8 cellular contexts compared by ENCODE assay signal in the genomic region with DNA sequence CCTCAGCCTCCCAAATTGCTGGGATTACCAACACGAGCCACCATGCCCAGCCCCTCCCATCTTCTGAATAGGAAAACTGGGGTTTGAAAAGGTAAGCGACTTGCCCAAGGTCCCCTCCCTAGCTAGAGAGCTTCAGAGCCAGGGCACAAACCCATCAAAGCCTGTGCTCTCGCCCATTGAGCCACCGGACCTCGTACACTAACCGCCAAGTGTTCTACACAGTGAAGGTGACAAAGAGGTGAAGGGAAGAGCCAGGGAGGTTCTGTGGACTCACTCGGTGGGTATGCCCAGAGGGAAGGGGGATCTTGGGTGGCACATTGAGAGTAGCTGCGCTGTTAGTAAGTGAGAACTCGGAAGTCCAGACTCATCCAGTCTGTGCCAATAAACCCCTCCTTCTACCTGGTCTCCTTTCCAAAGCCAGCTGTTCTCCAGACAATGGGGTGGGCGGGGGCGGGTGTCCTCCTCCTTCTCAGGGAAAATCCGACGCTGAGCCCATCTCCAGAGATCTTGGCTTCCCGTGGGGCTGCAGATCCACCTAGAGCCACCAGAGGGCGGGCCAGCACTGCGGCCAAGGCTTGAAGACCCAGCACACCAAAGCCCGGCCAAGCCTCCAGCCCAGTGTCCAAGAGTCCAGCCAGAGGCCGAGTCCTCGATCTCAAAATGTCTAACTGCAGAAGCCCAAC. TPM values are rescaled to one million over a fixed set of nuclear protein-coding genes. Genes with fewer than 3 reads are reported as not detected.
DNase-seq lines count a peak whose midpoint lies in the region; ATAC-seq and TF ChIP-seq lines count a peak whose summit lies in the region.

No MANE protein-coding gene starts in this region.

- H3K9me3 Mint-ChIP-seq in Calu3 (ENCODE audit: low read depth, unreplicated experiment): no peaks in the 10 kb centered on the region
- no peaks in the 10 kb centered on the region for H3K9me3 Mint-ChIP-seq in activated T-helper 1 cell treated with anti-CD3 and anti-CD28 coated beads, Interleukin-12 subunit alpha, Interleukin-12 subunit beta, Interleukin-2, Interleukin-4 antibody, amounts not matched to agents 30 ng/mL and 10 ng/mL and 1 ng/mL, durations not matched to agents 14 hours and 24 hours and 36 hours
- H3K9me3 Mint-ChIP-seq in neural progenitor cell: no peaks in the 10 kb centered on the region

- peak; percentile 96 for TF ChIP-seq CTCF in Calu3 (IDR thresholded peaks at IDR 0.05; ENCODE audit: unreplicated experiment)
- peak; percentile 83 to 99 (median 94) for TF ChIP-seq CTCF in Peyer's patch (IDR thresholded peaks at IDR 0.05)
- TF ChIP-seq CTCF in fibroblast of the aortic adventitia (IDR thresholded peaks at IDR 0.05; ENCODE audit: insufficient read depth, low read length): peak; percentile 99
- TF ChIP-seq CTCF in neural progenitor cell (IDR thresholded peaks at IDR 0.05): peak; percentile 98

- H3K9me3 ChIP-seq in HUES6 (ENCODE audit: control insufficient read depth, insufficient read depth, low read depth, low read length): no peaks in the 10 kb centered on the region
- no peaks in the 10 kb centered on the region for H3K9me3 ChIP-seq in Peyer's patch
- no peaks in the 10 kb centered on the region for H3K9me3 ChIP-seq in neural progenitor cell (ENCODE audit: low read depth)

- BruUV-seq in Calu3 (replicated peaks; lab: Mats Ljungman, UMichigan): no TSS peak

- H2AFZ ChIP-seq in neural progenitor cell (replicated peaks): no peak overlapping the region

- H3K4me3 Mint-ChIP-seq in Calu3 (ENCODE audit: low read depth, unreplicated experiment): peak overlapping the region; percentile 9
- peak overlapping the region; percentile 72 for H3K4me3 Mint-ChIP-seq in activated T-helper 1 cell treated with anti-CD3 and anti-CD28 coated beads, Interleukin-12 subunit alpha, Interleukin-12 subunit beta, Interleukin-2, Interleukin-4 antibody, amounts not matched to agents 30 ng/mL and 10 ng/mL and 1 ng/mL, durations not matched to agents 14 hours and 24 hours and 36 hours
- H3K4me3 Mint-ChIP-seq in neural progenitor cell: peak overlapping the region; percentile 56

- H3K27me3 Mint-ChIP-seq in Calu3 (ENCODE audit: unreplicated experiment): peaks cover 42% of the 10 kb centered on the region
- H3K27me3 Mint-ChIP-seq in activated T-helper 1 cell treated with anti-CD3 and anti-CD28 coated beads, Interleukin-12 subunit alpha, Interleukin-12 subunit beta, Interleukin-2, Interleukin-4 antibody, amounts not matched to agents 30 ng/mL and 10 ng/mL and 1 ng/mL, durations not matched to agents 14 hours and 24 hours and 36 hours (ENCODE audit: insufficient read depth): peaks cover 53% of the 10 kb centered on the region
- H3K27me3 Mint-ChIP-seq in neural progenitor cell (ENCODE audit: insufficient read depth, low read depth): peaks cover 43% of the 10 kb centered on the region

- DNase-seq in Calu3: peak; percentile 88
- DNase-seq in Peyer's patch: peak; percentile 77 to 94 (median 84)
- peak; percentile 65 for DNase-seq in activated T-helper 1 cell treated with anti-CD3 and anti-CD28 coated beads, Interleukin-12 subunit alpha, Interleukin-12 subunit beta, Interleukin-2, Interleukin-4 antibody, amounts not matched to agents 30 ng/mL and 10 ng/mL and 1 ng/mL, durations not matched to agents 14 hours and 24 hours and 36 hours (ENCODE audit: low spot score)
- DNase-seq in fibroblast of the aortic adventitia (ENCODE audit: low read depth): peak; percentile 89
- peak; percentile 93 for DNase-seq in neural progenitor cell (ENCODE audit: low spot score)
- DNase-seq in superior temporal gyrus (ENCODE audit: extremely low spot score): peak; percentile 93

- peak overlapping the region; percentile 98 for H3K4me2 ChIP-seq in neural progenitor cell

- H3K27ac Mint-ChIP-seq in Calu3 (ENCODE audit: unreplicated experiment) (no peak overlapping the region), neural progenitor cell (no peak overlapping the region)
- no peak overlapping the region for H3K27ac Mint-ChIP-seq in activated T-helper 1 cell treated with anti-CD3 and anti-CD28 coated beads, Interleukin-12 subunit alpha, Interleukin-12 subunit beta, Interleukin-2, Interleukin-4 antibody, amounts not matched to agents 30 ng/mL and 10 ng/mL and 1 ng/mL, durations not matched to agents 14 hours and 24 hours and 36 hours

- H3K27me3 ChIP-seq in HUES6 (ENCODE audit: control insufficient read depth, insufficient read depth, low read length) (peaks cover 75% of the 10 kb centered on the region), Peyer's patch (peaks cover 0 to 10% of the 10 kb centered on the region in 2 donors), neural progenitor cell (peaks cover 99% of the 10 kb centered on the region)

- peak overlapping the region; percentile 18 for H3K9ac ChIP-seq in HUES6 (ENCODE audit: low read length)
- H3K9ac ChIP-seq in neural progenitor cell: no peak overlapping the region

- CTCF ChIA-PET in Calu3 (lab: Charles Lee): interaction anchor here (0.6 to 2.7 kb wide), 7 partner anchors 17 to 184 kb away, joined by 3 to 16 read pairs (median 4); partner anchors contain the start of gene SLC43A1

- H3K4me1 Mint-ChIP-seq in Calu3 (ENCODE audit: low read depth, unreplicated experiment): peaks cover 43% of the 10 kb centered on the region
- H3K4me1 Mint-ChIP-seq in activated T-helper 1 cell treated with anti-CD3 and anti-CD28 coated beads, Interleukin-12 subunit alpha, Interleukin-12 subunit beta, Interleukin-2, Interleukin-4 antibody, amounts not matched to agents 30 ng/mL and 10 ng/mL and 1 ng/mL, durations not matched to agents 14 hours and 24 hours and 36 hours (ENCODE audit: low read depth): peaks cover 36% of the 10 kb centered on the region
- H3K4me1 Mint-ChIP-seq in neural progenitor cell: peaks cover 21% of the 10 kb centered on the region

- intact Hi-C loops in Calu3 (cut with micrococcal nuclease; ENCODE audit: unreplicated experiment): loop anchor here (5.0 kb wide), 1 partner anchor 110 kb away; no protein-coding TSS in a partner anchor
- intact Hi-C loops in activated T-helper 1 cell treated with anti-CD3 and anti-CD28 coated beads, Interleukin-12 subunit alpha, Interleukin-12 subunit beta, Interleukin-2, Interleukin-4 antibody, amounts not matched to agents 30 ng/mL and 10 ng/mL and 1 ng/mL, durations not matched to agents 14 hours and 24 hours and 36 hours (cut with micrococcal nuclease): loop anchor here (1.0 to 5.0 kb wide), 7 partner anchors 23 to 184 kb away; no protein-coding TSS in a partner anchor

- peaks cover 17% of the 10 kb centered on the region for H3K4me1 ChIP-seq in HUES6 (ENCODE audit: control insufficient read depth, insufficient read depth, low read length)
- H3K4me1 ChIP-seq in Peyer's patch: peaks cover 9 to 37% (median 28%) of the 10 kb centered on the region in 4 donors
- H3K4me1 ChIP-seq in neural progenitor cell: peaks cover 18% of the 10 kb centered on the region

- TF ChIP-seq POLR2A in Peyer's patch (IDR thresholded peaks at IDR 0.05): no peak

- H3K36me3 Mint-ChIP-seq in Calu3 (ENCODE audit: insufficient read depth, unreplicated experiment): peaks cover 17% of the 10 kb centered on the region
- H3K36me3 Mint-ChIP-seq in activated T-helper 1 cell treated with anti-CD3 and anti-CD28 coated beads, Interleukin-12 subunit alpha, Interleukin-12 subunit beta, Interleukin-2, Interleukin-4 antibody, amounts not matched to agents 30 ng/mL and 10 ng/mL and 1 ng/mL, durations not matched to agents 14 hours and 24 hours and 36 hours (ENCODE audit: low read depth): no peaks in the 10 kb centered on the region
- no peaks in the 10 kb centered on the region for H3K36me3 Mint-ChIP-seq in neural progenitor cell

- H3F3A ChIP-seq in neural progenitor cell (ENCODE audit: low read depth): no peaks in the 10 kb centered on the region

- H3K36me3 ChIP-seq in HUES6 (ENCODE audit: control insufficient read depth, insufficient read depth, low read length): no peaks in the 10 kb centered on the region
- H3K36me3 ChIP-seq in Peyer's patch: no peaks in the 10 kb centered on the region
- no peaks in the 10 kb centered on the region for H3K36me3 ChIP-seq in neural progenitor cell

- no peaks in the 10 kb centered on the region for H3K79me2 ChIP-seq in neural progenitor cell (ENCODE audit: low read depth)

- peaks cover 5% of the 10 kb centered on the region for H4K20me1 ChIP-seq in neural progenitor cell (ENCODE audit: low read depth)

- no peak overlapping the region for H3K27ac ChIP-seq in HUES6 (ENCODE audit: low read depth, low read length)
- no peak overlapping the region for H3K27ac ChIP-seq in Peyer's patch
- H3K27ac ChIP-seq in neural progenitor cell: no peak overlapping the region

- H3K4me3 ChIP-seq in HUES6 (ENCODE audit: low read depth, low read length): peak overlapping the region; percentile 63
- no peak overlapping the region for H3K4me3 ChIP-seq in Peyer's patch
- H3K4me3 ChIP-seq in fibroblast of the aortic adventitia (ENCODE audit: low read depth, low read length): no peak overlapping the region
- H3K4me3 ChIP-seq in neural progenitor cell: peak overlapping the region; percentile 7

- ATAC-seq in GM21367 (IDR thresholded peaks at IDR 0.05; ENCODE audit: unreplicated experiment): peak; percentile 51

RNA-seq across cellular contexts. Expression of gene RTN4RL2, which starts 3.2 kb away (rescaled TPM):
- total RNA-seq in Calu3 (2022) (1.9 and 3.6 TPM in 2 replicates), Peyer's patch (1 to 10 TPM in 1 of 4 donors, not detected in 3; 1.2 TPM), fibroblast of the aortic adventitia (ENCODE audit: low replicate concordance) (0.09 and 0.90 TPM in 2 replicates), neural progenitor cell (ENCODE audit: low replicate concordance) (0.13 and 1.9 TPM in 2 replicates)
- total RNA-seq in activated T-helper 1 cell treated with anti-CD3 and anti-CD28 coated beads, Interleukin-12 subunit alpha, Interleukin-12 subunit beta, Interleukin-2, Interleukin-4 antibody, amounts not matched to agents 30 ng/mL and 10 ng/mL and 1 ng/mL, durations not matched to agents 14 hours and 24 hours and 36 hours: 0.54 TPM in 1 of 2 replicates, not detected in the other

RNA-seq across cellular contexts. Expression of gene SLC43A3, which starts 30.2 kb away (rescaled TPM):
- total RNA-seq in Calu3 (2022) (91.8 and 127 TPM in 2 replicates), Peyer's patch (10 to 100 TPM in 3 of 4 donors, 1 to 10 TPM in 1; 5.1 to 38.8 (median 17.6) TPM), fibroblast of the aortic adventitia (ENCODE audit: low replicate concordance) (44.3 and 74.3 TPM in 2 replicates), neural progenitor cell (ENCODE audit: low replicate concordance) (5.6 and 7.8 TPM in 2 replicates)
- total RNA-seq in activated T-helper 1 cell treated with anti-CD3 and anti-CD28 coated beads, Interleukin-12 subunit alpha, Interleukin-12 subunit beta, Interleukin-2, Interleukin-4 antibody, amounts not matched to agents 30 ng/mL and 10 ng/mL and 1 ng/mL, durations not matched to agents 14 hours and 24 hours and 36 hours: 181 and 184 TPM in 2 replicates

RNA-seq across cellular contexts. Expression of gene SLC43A1, which starts 58.4 kb away (rescaled TPM):
- total RNA-seq in Calu3 (2022): 9.5 and 12.5 TPM in 2 replicates
- total RNA-seq in Peyer's patch: 10 to 100 TPM in 3 of 4 donors, 1 to 10 TPM in 1; 4.6 to 19.0 (median 11.2) TPM
- total RNA-seq in activated T-helper 1 cell treated with anti-CD3 and anti-CD28 coated beads, Interleukin-12 subunit alpha, Interleukin-12 subunit beta, Interleukin-2, Interleukin-4 antibody, amounts not matched to agents 30 ng/mL and 10 ng/mL and 1 ng/mL, durations not matched to agents 14 hours and 24 hours and 36 hours: 29.1 and 30.3 TPM in 2 replicates
- 11.4 and 15.3 TPM in 2 replicates for total RNA-seq in fibroblast of the aortic adventitia (ENCODE audit: low replicate concordance)
- 0.99 and 1.5 TPM in 2 replicates for total RNA-seq in neural progenitor cell (ENCODE audit: low replicate concordance)

Comparison
In these comparisons a context has a peak if more than half of its experiments do, and no peak if none do; other contexts are left out.
1. H3K4me3 Mint-ChIP-seq: peak in every context shown above with its lines; median percentile 72 in activated T-helper 1 cell treated with anti-CD3 and anti-CD28 coated beads, Interleukin-12 subunit alpha, Interleukin-12 subunit beta, Interleukin-2, Interleukin-4 antibody, amounts not matched to agents 30 ng/mL and 10 ng/mL and 1 ng/mL, durations not matched to agents 14 hours and 24 hours and 36 hours; 56 in neural progenitor cell; 9 in Calu3.
2. H3K4me3 ChIP-seq: peak in HUES6 (single experiment) and neural progenitor cell (single experiment); none in Peyer's patch (0 of 4) and fibroblast of the aortic adventitia (single experiment).
3. Peak in every context shown above with its lines, with median percentiles within 50 percentile points of each other: DNase-seq and CTCF ChIP-seq.